In genomic region chr5:76000586-76000985, GRCh38 we compare ENCODE assay signal across 24 cellular contexts.
"Had no signal": no experiment of that assay in that cellular context is flagged by ENCODE, and none has a peak within 500 bp of the region (broad histone marks: within the 10 kb centered on the region; RNA-seq: fewer than 3 reads in every experiment).

No MANE protein-coding gene starts in this region.

- H3K4me1 ChIP-seq: neural progenitor cell, pancreas, prostate gland, right lobe of liver, sigmoid colon, stomach, suprapubic skin, testis, tibial artery, transverse colon, upper lobe of right lung, uterus had no signal

- H2AFZ ChIP-seq: neural progenitor cell had no signal

- H3K4me2 ChIP-seq: neural progenitor cell had no signal

- H3K27ac ChIP-seq: neural progenitor cell, pancreas, prostate gland, right lobe of liver, sigmoid colon, stomach, suprapubic skin, testis, tibial artery, transverse colon, upper lobe of right lung, uterus had no signal

- H3K4me3 ChIP-seq: neural progenitor cell, pancreas, prostate gland, right lobe of liver, sigmoid colon, stomach, suprapubic skin, testis, tibial artery, transverse colon, upper lobe of right lung, uterus had no signal

- H3K36me3 ChIP-seq: neural progenitor cell, pancreas, prostate gland, right lobe of liver, sigmoid colon, stomach, suprapubic skin, tibial artery, transverse colon, upper lobe of right lung, uterus had no signal

- H3K9me3 ChIP-seq: pancreas, prostate gland, right lobe of liver, sigmoid colon, suprapubic skin, testis, tibial artery, transverse colon, upper lobe of right lung, uterus had no signal

- DNase-seq: naive thymus-derived CD4-positive, alpha-beta T cell; natural killer cell; occipital lobe; pancreas; right cardiac atrium; right lobe of liver; sigmoid colon; small intestine; stimulated activated CD4-positive, alpha-beta T cell treated with anti-CD3 and anti-CD28 coated beads, Interleukin-15, amount 100 ng/mL, for 24 hours; stimulated activated CD4-positive, alpha-beta T cell treated with anti-CD3 and anti-CD28 coated beads, Interleukin-2, amount 100 ng/mL, for 24 hours; stimulated activated CD4-positive, alpha-beta T cell treated with anti-CD3 and anti-CD28 coated beads, Interleukin-2, amount 100 ng/mL, for 48 hours; stimulated activated CD4-positive, alpha-beta T cell treated with anti-CD3 and anti-CD28 coated beads, Interleukin-4, amount 100 ng/mL, for 24 hours; stimulated activated naive B cell treated with anti-CD40 and anti-IgM and Interleukin-4, amounts not matched to agents 10 μg/mL and 1 μg/mL and 100 μg/mL, for 72 hours; stimulated activated naive CD4-positive, alpha-beta T cell treated with Interleukin-2 at 50 U/mL for 16 hours; stomach; testis; tibial artery; transverse colon; upper lobe of right lung; uterus had no signal

- ATAC-seq: naive thymus-derived CD4-positive, alpha-beta T cell; natural killer cell; pancreas; right cardiac atrium; right lobe of liver; stimulated activated effector memory CD8-positive, alpha-beta T cell treated with anti-CD3 and anti-CD28 coated beads, Interleukin-12 subunit alpha, Interleukin-12 subunit beta, amount 100 ng/mL, for 72 hours; stimulated activated naive B cell treated with anti-CD40 and anti-IgM and Interleukin-4, amounts not matched to agents 10 μg/mL and 1 μg/mL and 100 μg/mL, for 72 hours; upper lobe of right lung had no signal

- H3K27me3 ChIP-seq: neural progenitor cell, pancreas, right lobe of liver, sigmoid colon, stomach, suprapubic skin, testis, tibial artery, transverse colon, upper lobe of right lung, uterus had no signal
